1 cellular context compared by ENCODE assay signal in genomic region chr6:35031611-35032529, GRCh38.
TF ChIP-seq lines count a peak whose summit lies in the region.

No MANE protein-coding gene starts in this region.

TF ChIP-seq in HepG2, 621 proteins besides CTCF, POLR2A, EP300 and RAD21 (continued from another document and continues in another):
- TF ChIP-seq GMEB1 (CRISPR knock-in tag; IDR thresholded peaks at IDR 0.05; ENCODE audit: borderline replicate concordance) = no peak
- TF ChIP-seq HOXA3 (CRISPR knock-in tag; IDR thresholded peaks at IDR 0.05) = peak; percentile 51; the same call in 1 of the 2 replicates
- no peak for TF ChIP-seq ZNF121 (CRISPR knock-in tag; IDR thresholded peaks at IDR 0.05)
- TF ChIP-seq EZH2 (conservative IDR thresholded peaks at IDR 0.05; ENCODE audit: low read depth, low read length) = no peak
- TF ChIP-seq FOXA3 (CRISPR knock-in tag; IDR thresholded peaks at IDR 0.05) = no peak; the same call in 1 of the 2 replicates
- TF ChIP-seq ZNF816 (CRISPR knock-in tag; IDR thresholded peaks at IDR 0.05; ENCODE audit: borderline replicate concordance) = no peak
- TF ChIP-seq RFX5 (IDR thresholded peaks at IDR 0.05; ENCODE audit: low read depth, low read length) = no peak
- TF ChIP-seq ZNF710 (CRISPR knock-in tag; IDR thresholded peaks at IDR 0.05; ENCODE audit: borderline replicate concordance) = peak; percentile 60; the same call in 1 of the 2 replicates
- TF ChIP-seq CAMTA2 (CRISPR knock-in tag; IDR thresholded peaks at IDR 0.05; ENCODE audit: borderline replicate concordance) = no peak
- no peak for TF ChIP-seq ZFP82 (CRISPR knock-in tag; IDR thresholded peaks at IDR 0.05; ENCODE audit: borderline replicate concordance)
- TF ChIP-seq NFIB (CRISPR knock-in tag; IDR thresholded peaks at IDR 0.05; ENCODE audit: borderline replicate concordance) = no peak
- no peak for TF ChIP-seq SOX13 (IDR thresholded peaks at IDR 0.05)
- no peak for TF ChIP-seq SOX13 (CRISPR knock-in tag; conservative IDR thresholded peaks at IDR 0.05 in 1 of 2, IDR thresholded peaks at IDR 0.05 in 1 of 2)
- TF ChIP-seq ZNF331 (CRISPR knock-in tag; IDR thresholded peaks at IDR 0.05) = peak; percentile 39; the same call in 1 of the 2 replicates
- no peak for TF ChIP-seq ZNF577 (CRISPR knock-in tag; IDR thresholded peaks at IDR 0.05; ENCODE audit: borderline replicate concordance, low read depth)
- no peak for TF ChIP-seq FIP1L1 (IDR thresholded peaks at IDR 0.05; ENCODE audit: borderline replicate concordance, insufficient read depth, low read depth, low read length)
- peak; percentile 63 for TF ChIP-seq ZMYM4 (CRISPR knock-in tag; IDR thresholded peaks at IDR 0.05)
- TF ChIP-seq ZNF724P (CRISPR knock-in tag; IDR thresholded peaks at IDR 0.05; ENCODE audit: borderline replicate concordance) = no peak
- TF ChIP-seq SALL2 (CRISPR knock-in tag; IDR thresholded peaks at IDR 0.05) = no peak
- TF ChIP-seq ATF3 (CRISPR knock-in tag; IDR thresholded peaks at IDR 0.05) = no peak
- no peak for TF ChIP-seq ZNF567 (CRISPR knock-in tag; IDR thresholded peaks at IDR 0.05; ENCODE audit: borderline replicate concordance)
- TF ChIP-seq ARNT2 (CRISPR knock-in tag; IDR thresholded peaks at IDR 0.05; ENCODE audit: low read depth) = no peak
- TF ChIP-seq ZKSCAN5 (CRISPR knock-in tag; IDR thresholded peaks at IDR 0.05) = no peak
- no peak for TF ChIP-seq CENPT (CRISPR knock-in tag; IDR thresholded peaks at IDR 0.05; ENCODE audit: low read depth)
- peak; percentile 62 for TF ChIP-seq XRCC5 (optimal IDR thresholded peaks at IDR 0.05; ENCODE audit: low read length)
- TF ChIP-seq SMARCE1 (IDR thresholded peaks at IDR 0.05; ENCODE audit: borderline replicate concordance) = no peak
- no peak for TF ChIP-seq ZNF572 (CRISPR knock-in tag; IDR thresholded peaks at IDR 0.05)
- no peak for TF ChIP-seq NFKB2 (CRISPR knock-in tag; IDR thresholded peaks at IDR 0.05; ENCODE audit: borderline replicate concordance)
- TF ChIP-seq ZNF547 (CRISPR knock-in tag; IDR thresholded peaks at IDR 0.05) = no peak
- TF ChIP-seq TCF7L2 (IDR thresholded peaks at IDR 0.05; ENCODE audit: low read depth, low read length) = no peak
- TF ChIP-seq RARG (CRISPR knock-in tag; IDR thresholded peaks at IDR 0.05; ENCODE audit: low read depth) = no peak
- TF ChIP-seq KAT7 (CRISPR knock-in tag; IDR thresholded peaks at IDR 0.05; ENCODE audit: borderline replicate concordance) = no peak
- no peak for TF ChIP-seq CHD2 (IDR thresholded peaks at IDR 0.05; ENCODE audit: low read depth, low read length)
- no peak for TF ChIP-seq CHCHD3 (CRISPR knock-in tag; IDR thresholded peaks at IDR 0.05)
- TF ChIP-seq ATF1 (CRISPR knock-in tag; IDR thresholded peaks at IDR 0.05) = no peak
- no peak for TF ChIP-seq FUBP1 (CRISPR knock-in tag; IDR thresholded peaks at IDR 0.05; ENCODE audit: borderline replicate concordance)
- TF ChIP-seq JUNB (CRISPR knock-in tag; IDR thresholded peaks at IDR 0.05; ENCODE audit: borderline replicate concordance) = no peak
- TF ChIP-seq ZHX1 (CRISPR knock-in tag; IDR thresholded peaks at IDR 0.05; ENCODE audit: low read depth) = no peak
- no peak for TF ChIP-seq KDM1A (CRISPR knock-in tag; IDR thresholded peaks at IDR 0.05)
- TF ChIP-seq KLF16 (CRISPR knock-in tag; IDR thresholded peaks at IDR 0.05) = 0 out of 4 replicates have a peak, but pooled peaks of 1 of the 2 experiments have one; percentile 34
- no peak for TF ChIP-seq ZNF235 (CRISPR knock-in tag; IDR thresholded peaks at IDR 0.05; ENCODE audit: borderline replicate concordance)
- peak; percentile 81 for TF ChIP-seq FOXO1 (CRISPR knock-in tag; IDR thresholded peaks at IDR 0.05)
- TF ChIP-seq HOXD1 (CRISPR knock-in tag; IDR thresholded peaks at IDR 0.05) = no peak
- no peak for TF ChIP-seq NR3C1 (CRISPR knock-in tag; IDR thresholded peaks at IDR 0.05)
- TF ChIP-seq ARNTL (CRISPR knock-in tag; IDR thresholded peaks at IDR 0.05) = no peak
- TF ChIP-seq ZNF672 (CRISPR knock-in tag; IDR thresholded peaks at IDR 0.05) = no peak
- peak; percentile 52 for TF ChIP-seq ZFX (CRISPR knock-in tag; IDR thresholded peaks at IDR 0.05; ENCODE audit: low read depth)
- no peak for TF ChIP-seq ZSCAN25 (CRISPR knock-in tag; IDR thresholded peaks at IDR 0.05)
- no peak for TF ChIP-seq ZNF749 (CRISPR knock-in tag; IDR thresholded peaks at IDR 0.05; ENCODE audit: borderline replicate concordance)
- no peak for TF ChIP-seq ZMYM2 (CRISPR knock-in tag; IDR thresholded peaks at IDR 0.05)
- TF ChIP-seq BRCA1 (CRISPR knock-in tag; IDR thresholded peaks at IDR 0.05) = no peak
- TF ChIP-seq ZNF761 (CRISPR knock-in tag; conservative IDR thresholded peaks at IDR 0.05) = 0 out of 2 replicates have a peak, but pooled peaks have one; percentile 2
- TF ChIP-seq ASH2L (IDR thresholded peaks at IDR 0.05; ENCODE audit: insufficient read length, low read depth, low read length) = peak; percentile 55
- no peak for TF ChIP-seq ZNF142 (CRISPR knock-in tag; IDR thresholded peaks at IDR 0.05)
- TF ChIP-seq SOX5 (CRISPR knock-in tag; IDR thresholded peaks at IDR 0.05; ENCODE audit: borderline replicate concordance) = peak; percentile 29; the same call in 1 of the 2 replicates
- TF ChIP-seq RBAK (CRISPR knock-in tag; IDR thresholded peaks at IDR 0.05) = no peak
- no peak for TF ChIP-seq ZNF33A (CRISPR knock-in tag; IDR thresholded peaks at IDR 0.05; ENCODE audit: borderline replicate concordance)
- no peak for TF ChIP-seq ZMYM3 (CRISPR knock-in tag; IDR thresholded peaks at IDR 0.05)
- no peak for TF ChIP-seq ZBTB1 (CRISPR knock-in tag; IDR thresholded peaks at IDR 0.05; ENCODE audit: borderline replicate concordance)
- TF ChIP-seq ZNF343 (CRISPR knock-in tag; IDR thresholded peaks at IDR 0.05) = no peak
- TF ChIP-seq PHB2 (IDR thresholded peaks at IDR 0.05; ENCODE audit: partially characterized antibody) = no peak
- TF ChIP-seq ZBTB44 (CRISPR knock-in tag; IDR thresholded peaks at IDR 0.05) = no peak
